ENCODE assay signal across 8 cellular contexts in genomic region chr17:7561589-7562207, GRCh38. TPM values are rescaled to one million over a fixed set of nuclear protein-coding genes. Genes with fewer than 3 reads are reported as not detected.
DNase-seq lines count a peak whose midpoint lies in the region; ATAC-seq and TF ChIP-seq lines count a peak whose summit lies in the region.

Gene SENP3, plus strand, starts transcription at chr17:7561919. Its CDS starts 1,158 bp downstream, at chr17:7563077.

- POLR2A ChIA-PET in GM10248 (lab: Yijun Ruan, JAX), result interaction anchor here (0.8 to 1.5 kb wide), 2 partner anchors 77 to 126 kb away, joined by 3 to 6 read pairs; partner anchors contain the start of gene POLR2A
- POLR2A ChIA-PET in HEK293 (lab: Yijun Ruan, JAX), result interaction anchor here (0.6 to 2.8 kb wide), 16 partner anchors 12 to 1519 kb away, joined by 3 to 17 read pairs (median 6); partner anchors contain the start of genes CD68, CHRNB1, MPDU1 and NEURL4

- WGBS in psoas muscle, 3 donors, result 0% methylated on average over 33 to 81 of the region's 82 CpGs

- intact Hi-C loops in T-helper 2 cell treated with Interferon-gamma antibody and Interleukin-4, amounts not matched to agents 100 ng/mL and 5 ng/mL, for 36 hours (cut with micrococcal nuclease), result loop anchor here (1.0 to 2.0 kb wide), 8 partner anchors 11 to 205 kb away; partner anchors contain the start of genes POLR2A and TMEM256
- intact Hi-C loops in left ventricle myocardium superior (cut with micrococcal nuclease), result no loop called here
- intact Hi-C loops in psoas muscle (cut with DNase I), result loop anchor here (2.0 to 10.0 kb wide), 6 partner anchors 47 to 317 kb away; partner anchors contain the start of genes FGF11 (in 2 of the 2), GABARAP (in 1 of the 2), KCTD11 (in 1 of the 2) and TMEM102 (in 1 of the 2)
- intact Hi-C loops in upper lobe of right lung (cut with DNase I), result no loop called here

- H3K36me3 ChIP-seq in HEK293 (ENCODE audit: control insufficient read depth in 2 of 2, insufficient read depth in 1 of 2, low read length in 2 of 2) (peaks cover 31 to 38% of the 10 kb centered on the region in 2 experiments), psoas muscle (ENCODE audit: insufficient read depth in 1 of 2, low read depth in 1 of 2) (peaks cover 6 to 38% of the 10 kb centered on the region in 2 donors), upper lobe of right lung (peaks cover 35% of the 10 kb centered on the region)

- peak; percentile 86 for ATAC-seq in left ventricle myocardium superior
- peak; percentile 89 to 92 (median 90) for ATAC-seq in psoas muscle
- peak; percentile 76 for ATAC-seq in upper lobe of right lung

- H3K4me3 ChIP-seq in HEK293 (ENCODE audit: low read depth, low read length) (peak within 1 kb of the TSS; percentile 85), NB4 (ENCODE audit: low read depth, low read length) (peak within 1 kb of the TSS; percentile 88), psoas muscle (peak within 1 kb of the TSS; percentile 96), upper lobe of right lung (peak within 1 kb of the TSS; percentile 91)

- H3K9me3 ChIP-seq in HEK293 (ENCODE audit: control insufficient read depth, insufficient read depth, low read depth, low read length), result no peaks in the 10 kb centered on the region
- no peaks in the 10 kb centered on the region for H3K9me3 ChIP-seq in psoas muscle
- H3K9me3 ChIP-seq in upper lobe of right lung, result no peaks in the 10 kb centered on the region

- DNase-seq in GM10248 (ENCODE audit: extremely low spot score), result peak; percentile 98
- peak; percentile 88 for DNase-seq in NB4 (ENCODE audit: low read depth)
- DNase-seq in left ventricle myocardium superior, result peak; percentile 96
- peak; percentile 94 to 96 for DNase-seq in psoas muscle
- peak; percentile 96 for DNase-seq in upper lobe of right lung

- peaks cover 11% of the 10 kb centered on the region for H3K4me1 ChIP-seq in HEK293 (ENCODE audit: control insufficient read depth, insufficient read depth, low read length)
- peaks cover 45% of the 10 kb centered on the region for H3K4me1 ChIP-seq in psoas muscle
- H3K4me1 ChIP-seq in upper lobe of right lung, result peaks cover 55% of the 10 kb centered on the region

- CTCF ChIA-PET in GM10248 (lab: Yijun Ruan, JAX), result interaction anchor here (0.7 to 6.5 kb wide), 37 partner anchors 9 to 516 kb away, joined by 3 to 74 read pairs (median 7); partner anchors contain the start of genes ACAP1, ATP1B2, KCTD11 and MPDU1
- CTCF ChIA-PET in HEK293 (lab: Yijun Ruan, JAX), result interaction anchor here (0.6 to 5.1 kb wide), 58 partner anchors 9 to 630 kb away, joined by 3 to 112 read pairs (median 6); partner anchors contain the start of genes KCTD11, MPDU1, NEURL4 and SLC2A4

- peak; percentile 56 for TF ChIP-seq POLR2A in NB4 (IDR thresholded peaks at IDR 0.05; ENCODE audit: extremely low read depth, insufficient read length)

- TF ChIP-seq CTCF in GM10248 (IDR thresholded peaks at IDR 0.05; ENCODE audit: control extremely low read depth, extremely low read depth, low read depth, missing control alignments), result no peak
- no peak for TF ChIP-seq CTCF in HEK293 (tag by site-specific recombination; IDR thresholded peaks at IDR 0.05)
- no peak for TF ChIP-seq CTCF in NB4 (IDR thresholded peaks at IDR 0.05; ENCODE audit: low read depth, low read length)
- TF ChIP-seq CTCF in psoas muscle (IDR thresholded peaks at IDR 0.05), result no peak
- no peak for TF ChIP-seq CTCF in upper lobe of right lung (IDR thresholded peaks at IDR 0.05)

- peak within 1 kb of the TSS; percentile 93 for H3K27ac ChIP-seq in HEK293 (ENCODE audit: extremely low read depth, low read depth, low read length)
- H3K27ac ChIP-seq in angular gyrus (ENCODE audit: low read depth, low read length), result peak within 1 kb of the TSS; percentile 92
- peak within 1 kb of the TSS; percentile 94 for H3K27ac ChIP-seq in psoas muscle
- peak within 1 kb of the TSS; percentile 96 for H3K27ac ChIP-seq in upper lobe of right lung

- H3K27me3 ChIP-seq in psoas muscle (ENCODE audit: insufficient read depth in 3 of 3, low read length in 2 of 3) (no peaks in the 10 kb centered on the region), upper lobe of right lung (no peaks in the 10 kb centered on the region)

TF ChIP-seq in HEK293, 187 proteins besides CTCF, POLR2A, EP300 and RAD21 (continues in another document):
- TF ChIP-seq GLIS2 (tag by site-specific recombination; IDR thresholded peaks at IDR 0.05), result peak; percentile 79; the same call in 1 of the 2 replicates
- no peak for TF ChIP-seq ZBTB49 (tag by site-specific recombination; IDR thresholded peaks at IDR 0.05; ENCODE audit: low read depth)
- no peak for TF ChIP-seq ZNF391 (tag by site-specific recombination; IDR thresholded peaks at IDR 0.05; ENCODE audit: borderline replicate concordance, low read depth)
- no peak for TF ChIP-seq ZNF211 (tag by site-specific recombination; IDR thresholded peaks at IDR 0.05; ENCODE audit: low read depth)
- TF ChIP-seq PRDM10 (tag by site-specific recombination; IDR thresholded peaks at IDR 0.05), result peak; percentile 22; the same call in 1 of the 2 replicates
- TF ChIP-seq ZNF555 (tag by site-specific recombination; conservative IDR thresholded peaks at IDR 0.05), result no peak
- TF ChIP-seq ZNF747 (tag by site-specific recombination; IDR thresholded peaks at IDR 0.05), result no peak
- no peak for TF ChIP-seq KLF10 (tag by site-specific recombination; IDR thresholded peaks at IDR 0.05)
- peak; percentile 19 for TF ChIP-seq SP2 (tag by site-specific recombination; IDR thresholded peaks at IDR 0.05)
- TF ChIP-seq SCRT2 (tag by site-specific recombination; IDR thresholded peaks at IDR 0.05), result no peak
- peak; percentile 99 for TF ChIP-seq ZNF692 (tag by site-specific recombination; IDR thresholded peaks at IDR 0.05)
- TF ChIP-seq ZBTB17 (tag by site-specific recombination; IDR thresholded peaks at IDR 0.05), result no peak; the same call in 1 of the 2 replicates

RNA-seq across cellular contexts. Expression of gene SENP3, which starts in this region (rescaled TPM):
- 50.9 and 55.3 TPM in 2 replicates for total RNA-seq in T-helper 2 cell treated with Interferon-gamma antibody and Interleukin-4, amounts not matched to agents 100 ng/mL and 5 ng/mL, for 36 hours
- 32.8 TPM for total RNA-seq in left ventricle myocardium superior
- total RNA-seq in psoas muscle, result 10 to 100 TPM; 24.0 to 40.7 (median 38.3) TPM
- polyA plus RNA-seq in psoas muscle, result 10 to 100 TPM; 44.1 to 90.5 (median 76.1) TPM
- 57.6 TPM for total RNA-seq in upper lobe of right lung

Comparison
In these comparisons a context has a peak if more than half of its experiments do, and no peak if none do; other contexts are left out.
1. Peak in every context shown above with its lines: DNase-seq, ATAC-seq, H3K4me3 ChIP-seq and H3K27ac ChIP-seq.
2. intact Hi-C loops: an anchor here in T-helper 2 cell treated with Interferon-gamma antibody and Interleukin-4, amounts not matched to agents 100 ng/mL and 5 ng/mL, for 36 hours (1.0 to 2.0 kb wide) and psoas muscle (2.0 to 10.0 kb wide); none called in left ventricle myocardium superior and upper lobe of right lung.